ENCODE assay signal across 8 cellular contexts in the genomic region with DNA sequence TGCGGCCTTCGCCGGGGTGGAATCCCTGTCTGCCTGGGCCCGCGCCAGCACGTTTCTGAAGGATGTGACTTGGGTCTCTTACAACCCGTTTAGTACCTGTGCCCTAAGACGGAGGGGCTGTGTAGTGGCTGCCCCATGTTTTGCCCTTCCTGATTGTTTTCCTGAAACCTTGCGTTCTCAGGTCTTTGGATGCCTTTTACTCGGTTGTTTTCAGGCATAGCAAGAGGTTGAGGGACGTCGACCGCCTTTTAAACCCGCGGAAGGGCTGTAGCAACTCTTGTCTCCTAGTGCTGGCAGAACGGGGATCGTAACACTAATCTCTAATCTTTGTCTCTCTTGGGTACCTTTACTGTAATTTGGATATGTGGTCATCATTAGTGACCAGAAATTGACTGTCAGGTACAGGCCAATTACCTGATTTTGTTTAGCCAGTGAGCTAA. TPM values are rescaled to one million over a fixed set of nuclear protein-coding genes. Genes with fewer than 3 reads are reported as not detected.
A peak's percentile ranks its signal among the peaks of the same experiment; 100 is the strongest.
DNase-seq lines count a peak whose midpoint lies in the region; ATAC-seq and TF ChIP-seq lines count a peak whose summit lies in the region.

No MANE protein-coding gene starts in this region.

- H2AK5ac ChIP-seq in trophoblast cell (ENCODE audit: low read length) = peak overlapping the region; percentile 51

- H4K91ac ChIP-seq in trophoblast cell (ENCODE audit: low read depth, low read length) = peak overlapping the region; percentile 89

- H3K79me1 ChIP-seq in trophoblast cell (ENCODE audit: low read length) = peaks cover 13% of the 10 kb centered on the region

- peak overlapping the region; percentile 92 for H3K27ac ChIP-seq in trophoblast cell (ENCODE audit: low read depth, low read length)

- H3K79me2 ChIP-seq in trophoblast cell (ENCODE audit: control insufficient read depth, insufficient read depth, low read length, poor library complexity) = peaks cover 13% of the 10 kb centered on the region

- peak overlapping the region; percentile 95 for H4K8ac ChIP-seq in trophoblast cell (ENCODE audit: low read depth, low read length)

- ATAC-seq in HG03354 (IDR thresholded peaks at IDR 0.05; ENCODE audit: poor library complexity, severe bottlenecking, unreplicated experiment) = no peak
- no peak for ATAC-seq in GM21528 (IDR thresholded peaks at IDR 0.05; ENCODE audit: low FRiP score, unreplicated experiment)
- ATAC-seq in GM18517 (IDR thresholded peaks at IDR 0.05; ENCODE audit: unreplicated experiment) = no peak

- H2BK12ac ChIP-seq in trophoblast cell (ENCODE audit: low read length) = no peak overlapping the region

- H3K36me3 ChIP-seq in H7 (replicated peaks; ENCODE audit: control insufficient read depth, insufficient read depth, low read length) (no peaks in the 10 kb centered on the region; the same call in 1 of the 2 replicates), trophoblast cell (ENCODE audit: control insufficient read depth in 1 of 2, insufficient read depth in 2 of 2, low read length in 2 of 2) (no peaks in the 10 kb centered on the region)

- peak overlapping the region; percentile 46 for H2AFZ ChIP-seq in trophoblast cell (ENCODE audit: insufficient read depth, low read length, poor library complexity)

- peak overlapping the region; percentile 95 for H3K9ac ChIP-seq in trophoblast cell (ENCODE audit: low read length)

- peak overlapping the region; percentile 97 for H3K14ac ChIP-seq in trophoblast cell (ENCODE audit: low read length)

- DNase-seq in H7 = no peak
- peak; percentile 62 for DNase-seq in RKO (ENCODE audit: low spot score)
- no peak for DNase-seq in epithelial cell of esophagus (ENCODE audit: low read depth)
- DNase-seq in trophoblast cell = no peak
- DNase-seq in RPMI8226 = no peak

- H3K4me3 ChIP-seq in H7 (ENCODE audit: insufficient read depth, low read depth, low read length) (peak overlapping the region; percentile 81), epithelial cell of esophagus (ENCODE audit: low read length) (peak overlapping the region; percentile 71), trophoblast cell (ENCODE audit: low read depth, low read length) (peak overlapping the region; percentile 88)

- no CpG with 5 or more reads among the region's 17 CpGs for whole genome bisulfite sequencing in trophoblast cell (ENCODE audit: extremely low coverage, insufficient coverage, insufficient read length)

- peak overlapping the region; percentile 74 for H3K18ac ChIP-seq in trophoblast cell (ENCODE audit: low read length)

- H4K12ac ChIP-seq in trophoblast cell (ENCODE audit: low read depth, low read length) = peak overlapping the region; percentile 94

- H2BK120ac ChIP-seq in trophoblast cell (ENCODE audit: insufficient read depth, low read length, poor library complexity) = peak overlapping the region; percentile 62

- peak overlapping the region; percentile 81 for H2BK5ac ChIP-seq in trophoblast cell (ENCODE audit: low read depth, low read length, poor library complexity)

- peak overlapping the region; percentile 87 for H3K4me2 ChIP-seq in trophoblast cell (ENCODE audit: low read length)

- peaks cover 3 to 8% of the 10 kb centered on the region in 2 experiments for H3K4me1 ChIP-seq in trophoblast cell (ENCODE audit: control insufficient read depth in 1 of 2, insufficient read depth in 2 of 2, low read length in 2 of 2)

- H3K4ac ChIP-seq in trophoblast cell (ENCODE audit: low read depth, low read length) = peak overlapping the region; percentile 48

- H3K9me3 ChIP-seq in trophoblast cell (ENCODE audit: insufficient read depth, low read depth, low read length) = peaks cover 2% of the 10 kb centered on the region

- TF ChIP-seq CTCF in epithelial cell of esophagus (IDR thresholded peaks at IDR 0.05; ENCODE audit: insufficient read depth, low read depth, low read length, missing control alignments) = no peak

- H3K27me3 ChIP-seq in H7 (ENCODE audit: control insufficient read depth, insufficient read depth, low read length) (peaks cover 4% of the 10 kb centered on the region; the same call in 1 of the 2 replicates), trophoblast cell (ENCODE audit: insufficient read depth, low read length) (no peaks in the 10 kb centered on the region)

- H3K23ac ChIP-seq in trophoblast cell (ENCODE audit: low read length) = no peak overlapping the region

RNA-seq across cellular contexts. Expression of gene NANP, which starts 0.7 kb away (rescaled TPM):
- total RNA-seq in H7 (2014; rRNA removed; shearing (Covaris generic)) = 7.0 and 7.2 TPM in 2 replicates
- 3.7 and 4.0 TPM in 2 replicates for polyA plus RNA-seq in trophoblast cell (2013)

RNA-seq across cellular contexts. Expression of gene NINL, which starts 39.2 kb away (rescaled TPM):
- total RNA-seq in H7 (2014; rRNA removed; shearing (Covaris generic)) = 33.7 and 42.6 TPM in 2 replicates
- 11.3 TPM in 2 replicates for polyA plus RNA-seq in trophoblast cell (2013)
